Comparison of ENCODE assay signal across 21 cellular contexts in genomic region chr11:115415939-115416338, GRCh38.
"Had no signal": no experiment of that assay in that cellular context is flagged by ENCODE, and none has a peak within 500 bp of the region (broad histone marks: within the 10 kb centered on the region; RNA-seq: fewer than 3 reads in every experiment).

No MANE protein-coding gene starts in this region.

- H3K36me3 ChIP-seq: left ventricle myocardium inferior, ovary, right atrium auricular region, right lobe of liver, stomach, tibial artery, upper lobe of right lung had no signal

- ATAC-seq: natural killer cell; right lobe of liver; stimulated activated naive B cell treated with anti-CD40 and anti-IgM and Interleukin-4, amounts not matched to agents 10 μg/mL and 1 μg/mL and 100 μg/mL, for 72 hours; stimulated activated naive CD8-positive, alpha-beta T cell treated with anti-CD3 and anti-CD28 coated beads, Interleukin-15, Interleukin-2, amounts not matched to agents 100 U/mL and 50 U/mL, for 24 hours had no signal

- H3K4me3 ChIP-seq: left ventricle myocardium inferior, lung, ovary, right atrium auricular region, right lobe of liver, skin epidermis, stomach, testis, tibial artery, upper lobe of right lung had no signal

- H3K9me3 ChIP-seq: left ventricle myocardium inferior, ovary, right atrium auricular region, right lobe of liver, stomach, testis, tibial artery, upper lobe of right lung had no signal

- DNase-seq: islet precursor cell; left ventricle myocardium inferior; mesendoderm; naive B cell; natural killer cell; ovary; right lobe of liver; stimulated activated CD4-positive, alpha-beta T cell treated with anti-CD3 and anti-CD28 coated beads, Interleukin-12 subunit alpha, Interleukin-12 subunit beta, amount 100 ng/mL, for 4 hours; stimulated activated CD4-positive, alpha-beta T cell treated with anti-CD3 and anti-CD28 coated beads, Interleukin-15, amount 100 ng/mL, for 24 hours; stimulated activated CD4-positive, alpha-beta T cell treated with anti-CD3 and anti-CD28 coated beads, Interleukin-2, amount 100 ng/mL, for 24 hours; stimulated activated CD4-positive, alpha-beta T cell treated with anti-CD3 and anti-CD28 coated beads, Interleukin-4, amount 100 ng/mL, for 1 hour; stimulated activated naive B cell treated with anti-CD40 and anti-IgM and Interleukin-4, amounts not matched to agents 10 μg/mL and 1 μg/mL and 100 μg/mL, for 72 hours; stimulated activated naive CD8-positive, alpha-beta T cell treated with anti-CD3 and anti-CD28 coated beads, Interleukin-15, Interleukin-2, amounts not matched to agents 100 U/mL and 50 U/mL, for 24 hours; stomach; testis; tibial artery; trophoblast cell; upper lobe of right lung had no signal

- H3K27ac ChIP-seq: left ventricle myocardium inferior, ovary, right atrium auricular region, right lobe of liver, skin epidermis, stomach, testis, tibial artery, upper lobe of right lung had no signal

- H3K27me3 ChIP-seq: ovary, right atrium auricular region, right lobe of liver, stomach, testis, tibial artery, upper lobe of right lung had no signal

- H3K4me1 ChIP-seq: testis, tibial artery, upper lobe of right lung had no signal
